Comparison of ENCODE assay signal across 8 cellular contexts in the genomic region with DNA sequence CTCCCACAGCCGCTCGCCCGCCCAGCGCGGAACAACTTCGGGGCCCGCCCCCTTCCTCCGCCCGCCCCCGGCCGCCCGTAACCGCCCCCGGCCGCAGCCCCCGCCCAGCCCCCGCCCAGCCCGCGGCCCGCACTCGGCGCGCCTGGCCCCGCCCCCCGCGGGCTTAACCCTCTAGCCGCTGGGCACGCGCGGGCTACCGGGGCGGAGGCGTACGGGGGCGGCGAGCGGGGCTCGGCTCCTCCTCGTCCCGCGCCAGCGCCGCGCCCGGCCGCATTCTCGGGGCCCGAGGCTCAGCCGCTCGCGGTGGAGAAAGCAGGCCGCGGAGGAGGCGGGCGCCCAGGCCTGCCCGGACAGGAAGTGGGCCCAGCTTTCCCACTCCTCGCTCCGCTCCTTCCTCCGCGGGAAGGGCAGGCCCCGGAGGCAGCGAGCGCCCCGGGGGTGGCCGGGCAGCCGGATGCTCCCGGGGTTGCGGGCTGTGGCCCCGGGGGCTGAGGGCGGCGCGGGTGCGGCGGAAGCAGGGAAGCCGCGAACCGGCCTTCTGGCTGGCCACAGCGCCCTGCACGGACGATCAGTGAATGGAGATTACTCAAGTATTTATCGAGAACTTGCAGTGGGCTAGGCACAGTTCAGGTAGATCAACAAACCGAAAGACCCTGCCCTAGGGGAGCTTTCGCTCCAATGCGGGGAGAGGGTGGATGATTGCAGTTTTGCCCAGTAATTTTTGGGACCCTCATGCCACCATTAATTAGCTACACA. TPM values are rescaled to one million over a fixed set of nuclear protein-coding genes. Genes with fewer than 3 reads are reported as not detected.
A peak's percentile ranks its signal among the peaks of the same experiment; 100 is the strongest.
DNase-seq lines count a peak whose midpoint lies in the region; ATAC-seq and TF ChIP-seq lines count a peak whose summit lies in the region.

A gene with protein sequence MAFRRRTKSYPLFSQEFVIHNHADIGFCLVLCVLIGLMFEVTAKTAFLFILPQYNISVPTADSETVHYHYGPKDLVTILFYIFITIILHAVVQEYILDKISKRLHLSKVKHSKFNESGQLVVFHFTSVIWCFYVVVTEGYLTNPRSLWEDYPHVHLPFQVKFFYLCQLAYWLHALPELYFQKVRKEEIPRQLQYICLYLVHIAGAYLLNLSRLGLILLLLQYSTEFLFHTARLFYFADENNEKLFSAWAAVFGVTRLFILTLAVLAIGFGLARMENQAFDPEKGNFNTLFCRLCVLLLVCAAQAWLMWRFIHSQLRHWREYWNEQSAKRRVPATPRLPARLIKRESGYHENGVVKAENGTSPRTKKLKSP (minus strand): TSS at position 39 of the 756 bp plus-strand sequence. CDS start 145 bp downstream, outside the sequence.

- H3K36me3 ChIP-seq in HUES6 (ENCODE audit: control insufficient read depth, insufficient read depth, low read length) (no peaks in the 10 kb centered on the region), neuronal stem cell (replicated peaks in 1 of 2; ENCODE audit: control insufficient read depth in 2 of 2, insufficient read depth in 2 of 2, low read length in 2 of 2) (peaks cover 0 to 6% of the 10 kb centered on the region in 2 donors), subcutaneous abdominal adipose tissue (ENCODE audit: control insufficient read depth in 5 of 5, insufficient read depth in 5 of 5, low read length in 5 of 5) (peaks cover 0 to 10% (median 3%) of the 10 kb centered on the region in 5 donors)

- H3K9ac ChIP-seq in HUES6 (ENCODE audit: low read length) (peak within 1 kb of the TSS; percentile 91), neuronal stem cell (ENCODE audit: low read depth, low read length, poor library complexity) (peak within 1 kb of the TSS; percentile 93), subcutaneous abdominal adipose tissue (ENCODE audit: low read length in 5 of 5) (peak within 1 kb of the TSS; percentile 73 to 98 (median 92))

- H3K14ac ChIP-seq in neuronal stem cell (ENCODE audit: low read length), result peak within 1 kb of the TSS; percentile 73

- peak within 1 kb of the TSS; percentile 85 for H3K4me2 ChIP-seq in neuronal stem cell (ENCODE audit: insufficient read depth, low read length, poor library complexity, severe bottlenecking)

- H4K91ac ChIP-seq in neuronal stem cell (ENCODE audit: low read depth, low read length, poor library complexity), result peak within 1 kb of the TSS; percentile 79

- H3K4me1 ChIP-seq in HUES6 (ENCODE audit: control insufficient read depth, insufficient read depth, low read length) (peaks cover 40% of the 10 kb centered on the region), foreskin keratinocyte (peaks cover 18% of the 10 kb centered on the region), neuronal stem cell (ENCODE audit: control insufficient read depth in 2 of 2, insufficient read depth in 1 of 2, low read depth in 1 of 2, low read length in 2 of 2) (peaks cover 19 to 30% of the 10 kb centered on the region in 2 donors), subcutaneous abdominal adipose tissue (ENCODE audit: control insufficient read depth in 5 of 5, insufficient read depth in 5 of 5, low read length in 5 of 5) (peaks cover 5 to 51% (median 49%) of the 10 kb centered on the region in 5 donors)

- peak within 1 kb of the TSS; percentile 73 for H2BK15ac ChIP-seq in neuronal stem cell (ENCODE audit: low read length)

- peak within 1 kb of the TSS; percentile 78 for H3K23ac ChIP-seq in neuronal stem cell (ENCODE audit: low read depth, low read length, poor library complexity)

- H3K4ac ChIP-seq in neuronal stem cell (ENCODE audit: low read length), result peak within 1 kb of the TSS; percentile 60

- peak within 1 kb of the TSS; percentile 78 for H2BK5ac ChIP-seq in neuronal stem cell (ENCODE audit: low read length)

- H3K4me3 ChIP-seq in HUES6 (ENCODE audit: low read depth, low read length), result peak within 1 kb of the TSS; percentile 89
- H3K4me3 ChIP-seq in neuronal stem cell (ENCODE audit: low read length in 2 of 2), result peak within 1 kb of the TSS; percentile 65 to 89
- peak within 1 kb of the TSS; percentile 85 to 94 (median 90) for H3K4me3 ChIP-seq in subcutaneous abdominal adipose tissue (ENCODE audit: low read depth in 1 of 5, low read length in 5 of 5)

- H2AFZ ChIP-seq in neuronal stem cell (ENCODE audit: low read length), result peak within 1 kb of the TSS; percentile 94

- H2BK12ac ChIP-seq in neuronal stem cell (ENCODE audit: low read length), result no peak within 1 kb of the TSS

- peak; percentile 29 for TF ChIP-seq CTCF in foreskin keratinocyte (conservative IDR thresholded peaks at IDR 0.05)

- peak within 1 kb of the TSS; percentile 82 for H2AK5ac ChIP-seq in neuronal stem cell (ENCODE audit: low read depth, low read length)

- WGBS in neuronal stem cell (ENCODE audit: extremely low coverage in 2 of 2, insufficient read length in 2 of 2, insufficient replicate concordance in 1 of 2), 2 donors, result no CpG with 5 or more reads among the region's 84 CpGs

- ATAC-seq in GM21423 (IDR thresholded peaks at IDR 0.05; ENCODE audit: unreplicated experiment) (peak; percentile 52), foreskin keratinocyte (peak; percentile 81)

- H4K8ac ChIP-seq in neuronal stem cell (ENCODE audit: low read depth, low read length), result peak within 1 kb of the TSS; percentile 58

- peak within 1 kb of the TSS; percentile 88 for H3K27ac ChIP-seq in HUES6 (ENCODE audit: low read depth, low read length)
- H3K27ac ChIP-seq in foreskin keratinocyte, result peak within 1 kb of the TSS; percentile 92
- H3K27ac ChIP-seq in neuronal stem cell (replicated peaks; ENCODE audit: low read length), result peak within 1 kb of the TSS; percentile 89
- H3K27ac ChIP-seq in subcutaneous abdominal adipose tissue (ENCODE audit: low read depth, low read length), result peak within 1 kb of the TSS; percentile 92

- no peak within 1 kb of the TSS for H2BK120ac ChIP-seq in neuronal stem cell (ENCODE audit: low read depth, low read length)

- H3K27me3 ChIP-seq in HUES6 (ENCODE audit: control insufficient read depth, insufficient read depth, low read length) (no peaks in the 10 kb centered on the region), foreskin keratinocyte (no peaks in the 10 kb centered on the region), neuronal stem cell (ENCODE audit: control insufficient read depth in 3 of 3, insufficient read depth in 3 of 3, low read depth in 1 of 3, low read length in 3 of 3) (no peaks in the 10 kb centered on the region), subcutaneous abdominal adipose tissue (ENCODE audit: control insufficient read depth in 5 of 5, insufficient read depth in 4 of 5, low read length in 5 of 5) (no peaks in the 10 kb centered on the region)

- H3K18ac ChIP-seq in neuronal stem cell (ENCODE audit: low read length), result peak within 1 kb of the TSS; percentile 97

- peak; percentile 63 for DNase-seq in DMS153 (lab: John Stamatoyannopoulos, UW)
- peak; percentile 62 to 81 for DNase-seq in SHP77 (lab: John Stamatoyannopoulos, UW)
- DNase-seq in activated gamma-delta T cell treated with Interleukin-2 at 50 U/mL for 16 hours, result peak; percentile 74
- DNase-seq in foreskin keratinocyte, result peak in 1 of 2 donors; percentile 48
- DNase-seq in neuronal stem cell (ENCODE audit: low spot score), result peak; percentile 91

- H3K9me3 ChIP-seq in HUES6 (ENCODE audit: control insufficient read depth, insufficient read depth, low read depth, low read length) (no peaks in the 10 kb centered on the region), neuronal stem cell (replicated peaks in 1 of 2; ENCODE audit: control insufficient read depth in 2 of 2, insufficient read depth in 1 of 2, low read depth in 1 of 2, low read length in 2 of 2) (peaks cover 1 to 2% of the 10 kb centered on the region in 2 donors), subcutaneous abdominal adipose tissue (ENCODE audit: control insufficient read depth in 5 of 5, low read length in 5 of 5) (no peaks in the 10 kb centered on the region)

- H3K79me1 ChIP-seq in neuronal stem cell (ENCODE audit: low read depth, low read length), result peaks cover 2% of the 10 kb centered on the region

RNA-seq across cellular contexts. Expression of the gene that starts here (rescaled TPM):
- 23.3 and 34.9 TPM in 2 replicates for total RNA-seq in foreskin keratinocyte
- 7.7 and 9.1 TPM in 2 replicates for polyA plus RNA-seq in foreskin keratinocyte
- 13.2 TPM for polyA plus RNA-seq in neuronal stem cell (2013, experiment 1 of 2)
- polyA plus RNA-seq in neuronal stem cell (2013, experiment 2 of 2), result 14.0 TPM
